23 cellular contexts compared by ENCODE assay signal in the genomic region with DNA sequence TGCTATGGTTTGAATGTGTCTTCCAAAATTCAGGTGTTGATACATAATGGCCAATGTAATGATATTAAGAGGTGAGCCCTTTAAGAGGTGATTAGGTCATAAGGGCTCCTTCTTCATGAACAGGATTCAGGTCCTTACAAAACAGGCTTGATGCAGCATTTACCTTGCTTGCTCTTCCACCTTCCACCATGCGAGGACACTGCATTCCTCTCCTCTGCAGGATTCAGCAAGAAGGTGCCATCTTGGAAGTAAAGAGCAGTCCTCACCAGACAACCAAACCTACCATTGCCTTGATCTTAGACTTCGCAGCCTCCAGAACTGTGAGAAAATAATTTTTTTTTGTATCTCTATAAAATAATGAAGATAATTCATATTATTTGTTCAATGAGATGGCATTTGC.
"Had no signal": no experiment of that assay in that cellular context is flagged by ENCODE, and none has a peak within 500 bp of the region (broad histone marks: within the 10 kb centered on the region; RNA-seq: fewer than 3 reads in every experiment).

No MANE protein-coding gene starts in this region.

- H3K4me1 Mint-ChIP-seq: activated naive CD8-positive, alpha-beta T cell treated with anti-CD3 and anti-CD28 coated beads for 36 hours; activated T-helper 17 cell treated with anti-CD3 and anti-CD28 coated beads, Interleukin-2, amount 50 U/mL, for 72 hours; natural killer cell; stimulated activated memory B cell treated with anti-CD40 and anti-IgM and Interleukin-4, amounts not matched to agents 10 μg/mL and 1 μg/mL and 100 μg/mL, for 72 hours; T-helper 17 cell had no signal

- H3K27ac ChIP-seq: coronary artery, left ventricle myocardium inferior, sigmoid colon, stomach, suprapubic skin, transverse colon had no signal

- H3K27ac Mint-ChIP-seq: activated naive CD8-positive, alpha-beta T cell treated with anti-CD3 and anti-CD28 coated beads for 36 hours; activated T-helper 17 cell treated with anti-CD3 and anti-CD28 coated beads, Interleukin-2, amount 50 U/mL, for 72 hours; mesothelial cell of epicardium; natural killer cell; progenitor cell of endocrine pancreas; stimulated activated memory B cell treated with anti-CD40 and anti-IgM and Interleukin-4, amounts not matched to agents 10 μg/mL and 1 μg/mL and 100 μg/mL, for 72 hours; T-helper 17 cell had no signal

- H3K9me3 Mint-ChIP-seq: activated naive CD8-positive, alpha-beta T cell treated with anti-CD3 and anti-CD28 coated beads for 36 hours; activated T-helper 17 cell treated with anti-CD3 and anti-CD28 coated beads, Interleukin-2, amount 50 U/mL, for 72 hours; stimulated activated memory B cell treated with anti-CD40 and anti-IgM and Interleukin-4, amounts not matched to agents 10 μg/mL and 1 μg/mL and 100 μg/mL, for 72 hours had no signal

- H3K27me3 ChIP-seq: sigmoid colon, stomach, suprapubic skin, transverse colon had no signal

- H3K27me3 Mint-ChIP-seq: progenitor cell of endocrine pancreas had no signal

- H3K4me3 ChIP-seq: coronary artery, left ventricle myocardium inferior, sigmoid colon, smooth muscle cell, stomach, suprapubic skin, transverse colon had no signal

- H3K4me2 ChIP-seq: smooth muscle cell had no signal

- H3K4me1 ChIP-seq: left ventricle myocardium inferior, sigmoid colon, stomach, suprapubic skin, transverse colon had no signal

- H3K36me3 Mint-ChIP-seq: activated naive CD8-positive, alpha-beta T cell treated with anti-CD3 and anti-CD28 coated beads for 36 hours; mesothelial cell of epicardium; natural killer cell; stimulated activated memory B cell treated with anti-CD40 and anti-IgM and Interleukin-4, amounts not matched to agents 10 μg/mL and 1 μg/mL and 100 μg/mL, for 72 hours had no signal

- H3K9me3 ChIP-seq: left ventricle myocardium inferior, sigmoid colon, stomach, suprapubic skin, transverse colon had no signal

- H3K4me3 Mint-ChIP-seq: activated naive CD8-positive, alpha-beta T cell treated with anti-CD3 and anti-CD28 coated beads for 36 hours; activated T-helper 17 cell treated with anti-CD3 and anti-CD28 coated beads, Interleukin-2, amount 50 U/mL, for 72 hours; mesothelial cell of epicardium; natural killer cell; stimulated activated memory B cell treated with anti-CD40 and anti-IgM and Interleukin-4, amounts not matched to agents 10 μg/mL and 1 μg/mL and 100 μg/mL, for 72 hours; T-helper 17 cell had no signal

- ATAC-seq: activated CD4-positive, CD25-positive, alpha-beta regulatory T cell treated with anti-CD3 and anti-CD28 coated beads, Interleukin-2, amount 50 U/mL, for 24 hours; activated T-helper 17 cell treated with anti-CD3 and anti-CD28 coated beads, Interleukin-2, amount 50 U/mL, for 72 hours; natural killer cell; stimulated activated memory B cell treated with anti-CD40 and anti-IgM and Interleukin-4, amounts not matched to agents 10 μg/mL and 1 μg/mL and 100 μg/mL, for 72 hours; T-helper 17 cell had no signal

- H3K36me3 ChIP-seq: left ventricle myocardium inferior, sigmoid colon, stomach, suprapubic skin, transverse colon had no signal

- DNase-seq: activated CD4-positive, alpha-beta T cell treated with anti-CD3 and anti-CD28 coated beads, Interleukin-2, amount 50 U/mL, for 1 hour; activated naive CD4-positive, alpha-beta T cell; activated naive CD8-positive, alpha-beta T cell treated with anti-CD3 and anti-CD28 coated beads for 36 hours; activated T-cell treated with anti-CD3 and anti-CD28 coated beads, Interleukin-2, amount 50 U/mL, for 1 hour; cerebellar nuclear complex; erythroblast; foreskin fibroblast; left ventricle myocardium inferior; natural killer cell; retina; sigmoid colon; stimulated activated CD4-positive, alpha-beta T cell treated with anti-CD3 and anti-CD28 coated beads, Interleukin-15, amount 100 ng/mL, for 24 hours; stomach; T-helper 17 cell; transverse colon had no signal
